ENCODE assay signal across 28 cellular contexts in genomic region chr2:181836583-181836982, GRCh38. TPM values are rescaled to one million over a fixed set of nuclear protein-coding genes. Genes with fewer than 3 reads are reported as not detected.
DNase-seq lines count a peak whose midpoint lies in the region; ATAC-seq and TF ChIP-seq lines count a peak whose summit lies in the region.
"Had no signal": no experiment of that assay in that cellular context is flagged by ENCODE, and none has a peak within 500 bp of the region (broad histone marks: within the 10 kb centered on the region; RNA-seq: fewer than 3 reads in every experiment).

No MANE protein-coding gene starts in this region.

- H4K20me1 ChIP-seq in hepatocyte (ENCODE audit: insufficient read depth, poor library complexity, severe bottlenecking), result no peaks in the 10 kb centered on the region
- H4K20me1 ChIP-seq: BLaER1 treated with 17β-estradiol and CSF1 and Interleukin-3, amounts not matched to agents 10 nM and 100 nM had no signal

- H3K36me3 ChIP-seq in hepatocyte (replicated peaks; ENCODE audit: insufficient read depth, low read depth) (no peaks in the 10 kb centered on the region), BE2C (no peaks in the 10 kb centered on the region), endodermal cell (ENCODE audit: control insufficient read depth, insufficient read depth, low read length) (no peaks in the 10 kb centered on the region)
- H3K36me3 ChIP-seq: BLaER1 treated with 17β-estradiol and CSF1 and Interleukin-3, amounts not matched to agents 10 nM and 100 nM; lower lobe of right lung; neural progenitor cell; right lobe of liver had no signal

- peak overlapping the region; percentile 3 for H3K4me2 ChIP-seq in hepatocyte
- H3K4me2 ChIP-seq: BLaER1 treated with 17β-estradiol and CSF1 and Interleukin-3, amounts not matched to agents 10 nM and 100 nM; neural progenitor cell had no signal

- H3K27ac Mint-ChIP-seq in endodermal cell, result no peak overlapping the region
- H3K27ac Mint-ChIP-seq: activated CD4-positive, alpha-beta memory T cell treated with anti-CD3 and anti-CD28 coated beads, Interleukin-2, amount 10 ng/mL, durations not matched to agents 7 days and 5 days; activated naive CD4-positive, alpha-beta T cell treated with anti-CD3 and anti-CD28 coated beads, Interleukin-2, amount 50 U/mL, for 72 hours; activated T-helper 2 cell treated with anti-CD3 and anti-CD28 coated beads, Interferon-gamma antibody, Interleukin-2, Interleukin-4, amounts not matched to agents 10 μg/mL and 5 μg/mL and 100 μg/mL, durations not matched to agents 14 hours and 24 hours and 36 hours; dendritic cell treated with granulocyte-macrophage colony-stimulating factor and Interleukin-4, amounts not matched to agents 40 ng/mL and 50 ng/mL, for 4 days; neural progenitor cell; stimulated activated naive CD8-positive, alpha-beta T cell treated with anti-CD3 and anti-CD28 coated beads, Interleukin-15, Interleukin-2, amounts not matched to agents 100 ng/mL and 50 ng/mL, for 24 hours had no signal

- H3K4me1 ChIP-seq in hepatocyte (ENCODE audit: insufficient read depth) (no peaks in the 10 kb centered on the region), BE2C (no peaks in the 10 kb centered on the region), endodermal cell (ENCODE audit: control insufficient read depth, insufficient read depth, low read length) (no peaks in the 10 kb centered on the region)
- H3K4me1 ChIP-seq: BLaER1 treated with 17β-estradiol and CSF1 and Interleukin-3, amounts not matched to agents 10 nM and 100 nM; lower lobe of right lung; right lobe of liver had no signal

- H3K27me3 Mint-ChIP-seq in endodermal cell (ENCODE audit: insufficient read depth), result no peaks in the 10 kb centered on the region
- H3K27me3 Mint-ChIP-seq: dendritic cell treated with granulocyte-macrophage colony-stimulating factor and Interleukin-4, amounts not matched to agents 40 ng/mL and 50 ng/mL, for 4 days had no signal

- H3K4me3 Mint-ChIP-seq in endodermal cell, result no peak overlapping the region
- H3K4me3 Mint-ChIP-seq: activated CD4-positive, alpha-beta memory T cell treated with anti-CD3 and anti-CD28 coated beads, Interleukin-2, amount 10 ng/mL, durations not matched to agents 7 days and 5 days; dendritic cell treated with granulocyte-macrophage colony-stimulating factor and Interleukin-4, amounts not matched to agents 40 ng/mL and 50 ng/mL, for 4 days; neural progenitor cell; stimulated activated naive CD8-positive, alpha-beta T cell treated with anti-CD3 and anti-CD28 coated beads, Interleukin-15, Interleukin-2, amounts not matched to agents 100 ng/mL and 50 ng/mL, for 24 hours had no signal

- no peaks in the 10 kb centered on the region for H3K27me3 ChIP-seq in hepatocyte
- no peaks in the 10 kb centered on the region for H3K27me3 ChIP-seq in BE2C
- H3K27me3 ChIP-seq in endodermal cell (ENCODE audit: control insufficient read depth, insufficient read depth, low read length, poor library complexity, severe bottlenecking), result no peaks in the 10 kb centered on the region
- H3K27me3 ChIP-seq: BLaER1 treated with 17β-estradiol and CSF1 and Interleukin-3, amounts not matched to agents 10 nM and 100 nM; neural progenitor cell; right lobe of liver had no signal

- DNase-seq in hepatocyte (ENCODE audit: low spot score), result no peak
- DNase-seq in BE2C, result no peak
- no peak for DNase-seq in endodermal cell
- DNase-seq in GM19240 (ENCODE audit: insufficient read length, low spot score), result no peak
- no peak for DNase-seq in NCI-H1417 treated with DMSO at 0.1 percent for 48 hours (lab: John Stamatoyannopoulos, UW)
- DNase-seq: activated CD4-positive, alpha-beta memory T cell treated with anti-CD3 and anti-CD28 coated beads, Interleukin-2, amount 10 ng/mL, durations not matched to agents 7 days and 5 days; aorta; Caco-2; DMS79 treated with DMSO at 0.1 percent for 48 hours; GOT3; KG1; kidney; lower lobe of right lung; NCI-H1436 treated with DMSO at 0.1 percent for 48 hours; NCI-H510A treated with DMSO at 0.1 percent for 48 hours; NK-92 treated with Interleukin-12 subunit alpha and Interleukin-12 subunit beta, amount 100 ng/mL, for 24 hours; posterior cingulate gyrus; right lobe of liver had no signal

- ATAC-seq in GM18909 (IDR thresholded peaks at IDR 0.05; ENCODE audit: poor library complexity, unreplicated experiment), result peak; percentile 86
- peak; percentile 83 for ATAC-seq in GM21423 (IDR thresholded peaks at IDR 0.05; ENCODE audit: unreplicated experiment)
- ATAC-seq in HG03097 (IDR thresholded peaks at IDR 0.05; ENCODE audit: low FRiP score, unreplicated experiment), result peak; percentile 58
- ATAC-seq: activated naive CD4-positive, alpha-beta T cell treated with anti-CD3 and anti-CD28 coated beads, Interleukin-2, amount 50 U/mL, for 72 hours; lower lobe of right lung; Panc1 had no signal

- H3K27ac ChIP-seq in hepatocyte (peak overlapping the region; percentile 37), endodermal cell (ENCODE audit: low read depth, low read length) (no peak overlapping the region)
- H3K27ac ChIP-seq: BLaER1 treated with 17β-estradiol and CSF1 and Interleukin-3, amounts not matched to agents 10 nM and 100 nM; lower lobe of right lung; neural progenitor cell; right lobe of liver had no signal

- H3K4me1 Mint-ChIP-seq in endodermal cell, result no peaks in the 10 kb centered on the region
- H3K4me1 Mint-ChIP-seq: activated CD4-positive, alpha-beta memory T cell treated with anti-CD3 and anti-CD28 coated beads, Interleukin-2, amount 10 ng/mL, durations not matched to agents 7 days and 5 days had no signal

- 89% methylated on average over 2 of the region's 2 CpGs for WGBS in hepatocyte (ENCODE audit: low lambda C conversion rate, missing lambda C conversion rate)
- 100% methylated on average over 1 of the region's 2 CpGs for WGBS in endodermal cell (ENCODE audit: insufficient coverage in 1 of 2, insufficient read length in 1 of 2), 2 experiments

- no peaks in the 10 kb centered on the region for H3K79me2 ChIP-seq in hepatocyte

- no peaks in the 10 kb centered on the region for H3K36me3 Mint-ChIP-seq in endodermal cell (ENCODE audit: low read depth)
- H3K36me3 Mint-ChIP-seq: activated naive CD4-positive, alpha-beta T cell treated with anti-CD3 and anti-CD28 coated beads, Interleukin-2, amount 50 U/mL, for 72 hours had no signal

- H3K9me3 ChIP-seq in hepatocyte (ENCODE audit: low read depth), result no peaks in the 10 kb centered on the region
- no peaks in the 10 kb centered on the region for H3K9me3 ChIP-seq in BE2C
- H3K9me3 ChIP-seq in endodermal cell (ENCODE audit: control insufficient read depth, low read length), result no peaks in the 10 kb centered on the region
- H3K9me3 ChIP-seq: Caco-2, lower lobe of right lung, right lobe of liver had no signal

- H3K9me3 Mint-ChIP-seq in endodermal cell, result peaks cover 2% of the 10 kb centered on the region
- H3K9me3 Mint-ChIP-seq: activated CD4-positive, alpha-beta memory T cell treated with anti-CD3 and anti-CD28 coated beads, Interleukin-2, amount 10 ng/mL, durations not matched to agents 7 days and 5 days; activated naive CD4-positive, alpha-beta T cell treated with anti-CD3 and anti-CD28 coated beads, Interleukin-2, amount 50 U/mL, for 72 hours; activated T-helper 2 cell treated with anti-CD3 and anti-CD28 coated beads, Interferon-gamma antibody, Interleukin-2, Interleukin-4, amounts not matched to agents 10 μg/mL and 5 μg/mL and 100 μg/mL, durations not matched to agents 14 hours and 24 hours and 36 hours; dendritic cell treated with granulocyte-macrophage colony-stimulating factor and Interleukin-4, amounts not matched to agents 40 ng/mL and 50 ng/mL, for 4 days; stimulated activated naive CD8-positive, alpha-beta T cell treated with anti-CD3 and anti-CD28 coated beads, Interleukin-15, Interleukin-2, amounts not matched to agents 100 ng/mL and 50 ng/mL, for 24 hours had no signal

- H3K4me3 ChIP-seq in hepatocyte (no peak overlapping the region), BE2C (ENCODE audit: low read depth, low read length) (no peak overlapping the region), endodermal cell (ENCODE audit: low read length) (no peak overlapping the region)
- H3K4me3 ChIP-seq: BLaER1 treated with 17β-estradiol and CSF1 and Interleukin-3, amounts not matched to agents 10 nM and 100 nM; lower lobe of right lung; neural progenitor cell; right lobe of liver had no signal

- no peak for TF ChIP-seq CTCF in hepatocyte (IDR thresholded peaks at IDR 0.05; ENCODE audit: poor library complexity)
- TF ChIP-seq CTCF in BE2C (IDR thresholded peaks at IDR 0.05; ENCODE audit: low read depth, low read length), result no peak
- no peak for TF ChIP-seq CTCF in endodermal cell (conservative IDR thresholded peaks at IDR 0.05)

- H2AFZ ChIP-seq in hepatocyte, result no peak overlapping the region
- H2AFZ ChIP-seq: neural progenitor cell had no signal

- no peak overlapping the region for H3K9ac ChIP-seq in endodermal cell (ENCODE audit: extremely low read depth, low read length, poor library complexity, severe bottlenecking)
- H3K9ac ChIP-seq: BLaER1 treated with 17β-estradiol and CSF1 and Interleukin-3, amounts not matched to agents 10 nM and 100 nM; neural progenitor cell had no signal

- H3K9me2 ChIP-seq in hepatocyte (replicated peaks; ENCODE audit: insufficient read depth), result no peaks in the 10 kb centered on the region

RNA-seq across cellular contexts. Expression of gene ITPRID2, which starts 54.9 kb away (rescaled TPM):
- total RNA-seq in hepatocyte (183 and 184 TPM in 2 replicates), endodermal cell (10 to 100 TPM; 28.9 to 30.4 TPM)
- polyA plus RNA-seq in hepatocyte, result 37.4 and 52.5 TPM in 2 replicates
- 24.0 TPM for polyA plus RNA-seq in BE2C (2012; ENCODE audit: insufficient read depth, insufficient read length, low read depth)
- 76.9 TPM for polyA plus RNA-seq in endodermal cell (2013, experiment 1 of 2)
- 106 TPM for polyA plus RNA-seq in endodermal cell (2013, experiment 2 of 2)
